Comparison of ENCODE assay signal across 1 cellular context in genomic region chr1:27234054-27234882, GRCh38.
TF ChIP-seq lines count a peak whose summit lies in the region.

Gene WDTC1 (plus strand): TSS chr1:27234632. CDS start chr1:27261055, 26,423 bp downstream.

TF ChIP-seq in HepG2, 621 proteins besides CTCF, POLR2A, EP300 and RAD21 (continued from another document and continues in another):
- TF ChIP-seq PHF20 (CRISPR knock-in tag; IDR thresholded peaks at IDR 0.05) (peak; percentile 7; the same call in 1 of the 2 replicates), MXD4 (CRISPR knock-in tag; IDR thresholded peaks at IDR 0.05) (peak; percentile 44), BATF2 (CRISPR knock-in tag; IDR thresholded peaks at IDR 0.05) (no peak), ARID5B (CRISPR knock-in tag; IDR thresholded peaks at IDR 0.05) (peak; percentile 54; the same call in 1 of the 2 replicates), HBP1 (CRISPR knock-in tag; IDR thresholded peaks at IDR 0.05; ENCODE audit: low read depth) (peak; percentile 71; the same call in 1 of the 2 replicates), ZBTB8A (CRISPR knock-in tag; IDR thresholded peaks at IDR 0.05; ENCODE audit: borderline replicate concordance, low read depth) (0 out of 2 replicates have a peak, but pooled peaks have one; percentile 44), BCL6 (CRISPR knock-in tag; IDR thresholded peaks at IDR 0.05) (0 out of 2 replicates have a peak, but pooled peaks have one; percentile 6), TBL1XR1 (IDR thresholded peaks at IDR 0.05; ENCODE audit: borderline replicate concordance, low read length, partially characterized antibody) (peak; percentile 87), ZNF788 (CRISPR knock-in tag; IDR thresholded peaks at IDR 0.05; ENCODE audit: borderline replicate concordance) (peak; percentile 76; the same call in 1 of the 2 replicates), BCL3 (CRISPR knock-in tag; IDR thresholded peaks at IDR 0.05) (peak; percentile 38; the same call in 1 of the 2 replicates), BHLHE40 (IDR thresholded peaks at IDR 0.05; ENCODE audit: low read length) (peak; percentile 39; the same call in 1 of the 2 replicates), TRIM22 (IDR thresholded peaks at IDR 0.05) (no peak), ZNF468 (CRISPR knock-in tag; IDR thresholded peaks at IDR 0.05) (no peak), ZNF503 (CRISPR knock-in tag; IDR thresholded peaks at IDR 0.05) (peak; percentile 52; the same call in 1 of the 2 replicates), HNRNPH1 (optimal IDR thresholded peaks at IDR 0.05; ENCODE audit: low read depth, low read length) (peak; percentile 99), SOX6 (IDR thresholded peaks at IDR 0.05) (no peak), SOX6 (CRISPR knock-in tag; IDR thresholded peaks at IDR 0.05) (peak; percentile 67), ZNF276 (CRISPR knock-in tag; IDR thresholded peaks at IDR 0.05; ENCODE audit: low read depth) (0 out of 2 replicates have a peak, but pooled peaks have one; percentile 19), REL (CRISPR knock-in tag; conservative IDR thresholded peaks at IDR 0.05) (0 out of 2 replicates have a peak, but pooled peaks have one; percentile 51), ZBTB26 (CRISPR knock-in tag; IDR thresholded peaks at IDR 0.05; ENCODE audit: borderline replicate concordance) (no peak), TCF7 (IDR thresholded peaks at IDR 0.05; ENCODE audit: low read depth) (0 out of 2 replicates have a peak, but pooled peaks have one; percentile 7), SMYD3 (CRISPR knock-in tag; IDR thresholded peaks at IDR 0.05) (no peak), KAT2B (IDR thresholded peaks at IDR 0.05; ENCODE audit: borderline replicate concordance, low read depth, low read length) (no peak), PREB (CRISPR knock-in tag; IDR thresholded peaks at IDR 0.05) (no peak), ZFP91 (CRISPR knock-in tag; IDR thresholded peaks at IDR 0.05; ENCODE audit: borderline replicate concordance) (peak; percentile 69), ZNF512B (CRISPR knock-in tag; IDR thresholded peaks at IDR 0.05; ENCODE audit: borderline replicate concordance) (no peak), TEAD3 (CRISPR knock-in tag; optimal IDR thresholded peaks at IDR 0.05; ENCODE audit: borderline replicate concordance) (peak; percentile 7), ZBTB46 (CRISPR knock-in tag; IDR thresholded peaks at IDR 0.05; ENCODE audit: borderline replicate concordance) (no peak), SMAD3 (CRISPR knock-in tag; IDR thresholded peaks at IDR 0.05) (no peak), NCOA1 (CRISPR knock-in tag; IDR thresholded peaks at IDR 0.05) (peak; percentile 52; the same call in 1 of the 2 replicates)
